Comparison of ENCODE assay signal across 11 cellular contexts in the genomic region with DNA sequence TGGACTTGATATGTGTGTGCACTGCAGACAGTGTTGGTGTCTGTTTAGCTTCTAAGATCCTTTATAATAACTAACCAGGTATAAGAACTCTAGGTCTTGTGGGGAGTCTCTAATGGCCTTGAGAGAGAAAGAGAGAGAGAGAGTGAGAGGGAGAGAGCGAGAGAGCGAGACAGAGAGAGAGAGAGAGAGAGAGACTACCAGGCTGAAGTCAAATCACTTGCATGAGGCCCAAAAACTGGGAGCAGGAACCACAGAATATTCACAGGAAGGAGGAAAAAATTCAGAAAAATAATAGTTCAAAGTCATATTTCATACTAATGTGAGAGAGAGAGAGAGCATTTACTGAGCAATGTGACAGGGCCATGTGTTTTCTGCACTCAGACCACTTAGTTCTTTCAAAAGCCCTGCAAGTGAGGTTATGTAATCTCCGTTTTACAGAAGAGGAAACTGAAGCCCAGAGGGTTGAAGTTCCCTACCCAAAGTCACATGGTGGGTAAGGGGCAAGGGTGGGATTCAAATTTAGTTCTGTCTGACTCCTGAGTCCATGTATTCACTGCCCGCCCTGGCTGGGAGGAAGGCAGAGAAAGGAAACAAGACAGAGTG. TPM values are rescaled to one million over a fixed set of nuclear protein-coding genes. Genes with fewer than 3 reads are reported as not detected.
DNase-seq lines count a peak whose midpoint lies in the region; ATAC-seq and TF ChIP-seq lines count a peak whose summit lies in the region.
"Had no signal": no experiment of that assay in that cellular context is flagged by ENCODE, and none has a peak within 500 bp of the region (broad histone marks: within the 10 kb centered on the region; RNA-seq: fewer than 3 reads in every experiment).

No MANE protein-coding gene starts in this region.

- in situ Hi-C loops in brain microvascular endothelial cell (cut with HindIII; ENCODE audit: low pct_ligation_motif_present, low sequenced_read_pairs) = no loop called here

- no peaks in the 10 kb centered on the region for H3K36me3 Mint-ChIP-seq in activated CD8-positive, alpha-beta T cell treated with anti-CD3 and anti-CD28 coated beads, Interleukin-2, amount 10 ng/mL, durations not matched to agents 7 days and 5 days (ENCODE audit: low read depth)
- H3K36me3 Mint-ChIP-seq in naive thymus-derived CD4-positive, alpha-beta T cell = no peaks in the 10 kb centered on the region

- H3K4me1 Mint-ChIP-seq in activated CD8-positive, alpha-beta T cell treated with anti-CD3 and anti-CD28 coated beads, Interleukin-2, amount 10 ng/mL, durations not matched to agents 7 days and 5 days (ENCODE audit: low read depth) = peaks cover 62% of the 10 kb centered on the region
- peaks cover 33 to 74% (median 44%) of the 10 kb centered on the region in 7 donors for H3K4me1 Mint-ChIP-seq in naive thymus-derived CD4-positive, alpha-beta T cell

- POLR2A ChIA-PET in activated CD8-positive, alpha-beta T cell treated with anti-CD3 and anti-CD28 coated beads, Interleukin-2, amount 10 ng/mL, durations not matched to agents 7 days and 5 days (lab: Charles Lee) = interaction anchor here (0.7 kb wide), 1 partner anchor 177 kb away, joined by 3 read pairs; no protein-coding TSS in a partner anchor
- POLR2A ChIA-PET in naive thymus-derived CD4-positive, alpha-beta T cell (lab: Charles Lee) = no interaction called here

- H3K27me3 ChIP-seq in naive thymus-derived CD4-positive, alpha-beta T cell (ENCODE audit: control insufficient read depth in 2 of 2, insufficient read depth in 2 of 2, low read length in 2 of 2) = no peaks in the 10 kb centered on the region
- H3K27me3 ChIP-seq in brain microvascular endothelial cell (replicated peaks) = peaks cover 25% of the 10 kb centered on the region

- H3K27ac Mint-ChIP-seq in activated CD8-positive, alpha-beta T cell treated with anti-CD3 and anti-CD28 coated beads, Interleukin-2, amount 10 ng/mL, durations not matched to agents 7 days and 5 days = peak overlapping the region; percentile 27
- peak overlapping the region in 5 of 9 donors; percentile 11 to 56 (median 44) for H3K27ac Mint-ChIP-seq in naive thymus-derived CD4-positive, alpha-beta T cell

- no peak for ATAC-seq in activated CD8-positive, alpha-beta T cell treated with anti-CD3 and anti-CD28 coated beads, Interleukin-2, amount 10 ng/mL, durations not matched to agents 7 days and 5 days
- ATAC-seq in naive thymus-derived CD4-positive, alpha-beta T cell = no peak
- ATAC-seq in HG03520 (IDR thresholded peaks at IDR 0.05; ENCODE audit: unreplicated experiment) = no peak

- no peaks in the 10 kb centered on the region for H3K9me3 ChIP-seq in naive thymus-derived CD4-positive, alpha-beta T cell (ENCODE audit: control insufficient read depth in 2 of 3, low read length in 3 of 3)
- H3K9me3 ChIP-seq: lower lobe of right lung had no signal

- H3K4me1 ChIP-seq in naive thymus-derived CD4-positive, alpha-beta T cell (ENCODE audit: control insufficient read depth in 2 of 2, insufficient read depth in 2 of 2, low read length in 2 of 2) = peaks cover 27 to 44% of the 10 kb centered on the region in 2 donors

- no peak for TF ChIP-seq CTCF in brain microvascular endothelial cell (IDR thresholded peaks at IDR 0.05; ENCODE audit: low read depth, low read length, missing control alignments)

- peak overlapping the region; percentile 63 for H3K4me3 Mint-ChIP-seq in activated CD8-positive, alpha-beta T cell treated with anti-CD3 and anti-CD28 coated beads, Interleukin-2, amount 10 ng/mL, durations not matched to agents 7 days and 5 days
- H3K4me3 Mint-ChIP-seq in naive thymus-derived CD4-positive, alpha-beta T cell = peak overlapping the region in 8 of 10 donors; percentile 3 to 85 (median 38)

- DNase-seq in NCI-H510A treated with DMSO at 0.1 percent for 48 hours (lab: John Stamatoyannopoulos, UW) (peak; percentile 68), NCI-H510A (lab: John Stamatoyannopoulos, UW) (no peak), Kasumi-1 (lab: John Stamatoyannopoulos, UW) (peak; percentile 79 to 84), hepatic stellate cell (ENCODE audit: low spot score) (no peak), brain microvascular endothelial cell (no peak)
- no peak for DNase-seq in activated CD8-positive, alpha-beta T cell treated with anti-CD3 and anti-CD28 coated beads, Interleukin-2, amount 10 ng/mL, durations not matched to agents 7 days and 5 days
- no peak for DNase-seq in naive thymus-derived CD4-positive, alpha-beta T cell
- DNase-seq: lower lobe of right lung had no signal

- intact Hi-C loops in naive thymus-derived CD4-positive, alpha-beta T cell (cut with micrococcal nuclease) = loop anchor here in 1 of 2 donors (2.0 kb wide), 1 partner anchor 24 kb away; no protein-coding TSS in a partner anchor

- H3K36me3 ChIP-seq in naive thymus-derived CD4-positive, alpha-beta T cell (ENCODE audit: control insufficient read depth in 2 of 3, insufficient read depth in 3 of 3, low read length in 3 of 3) = no peaks in the 10 kb centered on the region
- no peaks in the 10 kb centered on the region for H3K36me3 ChIP-seq in brain microvascular endothelial cell (replicated peaks)
- H3K36me3 ChIP-seq: lower lobe of right lung had no signal

- H3K27me3 Mint-ChIP-seq in activated CD8-positive, alpha-beta T cell treated with anti-CD3 and anti-CD28 coated beads, Interleukin-2, amount 10 ng/mL, durations not matched to agents 7 days and 5 days (ENCODE audit: low read depth) = peaks cover 10% of the 10 kb centered on the region
- peaks cover 0 to 6% (median 0%) of the 10 kb centered on the region in 5 donors for H3K27me3 Mint-ChIP-seq in naive thymus-derived CD4-positive, alpha-beta T cell

- no peak overlapping the region for H3K27ac ChIP-seq in naive thymus-derived CD4-positive, alpha-beta T cell (ENCODE audit: low read depth, low read length)
- no peak overlapping the region for H3K27ac ChIP-seq in brain microvascular endothelial cell
- H3K27ac ChIP-seq: lower lobe of right lung had no signal

- CTCF ChIA-PET in activated CD8-positive, alpha-beta T cell treated with anti-CD3 and anti-CD28 coated beads, Interleukin-2, amount 10 ng/mL, durations not matched to agents 7 days and 5 days (lab: Charles Lee) = interaction anchor here (3.1 kb wide), 1 partner anchor 146 kb away, joined by 13 read pairs; no protein-coding TSS in a partner anchor
- CTCF ChIA-PET in naive thymus-derived CD4-positive, alpha-beta T cell (lab: Charles Lee) = interaction anchor here (0.6 to 1.5 kb wide), 2 partner anchors 18 to 146 kb away, joined by 4 to 6 read pairs; no protein-coding TSS in a partner anchor

- H3K4me3 ChIP-seq in naive thymus-derived CD4-positive, alpha-beta T cell (ENCODE audit: low read length) = no peak overlapping the region
- H3K4me3 ChIP-seq in brain microvascular endothelial cell (ENCODE audit: low read depth, low read length) = no peak overlapping the region
- H3K4me3 ChIP-seq: lower lobe of right lung had no signal

- H3K9me3 Mint-ChIP-seq in activated CD8-positive, alpha-beta T cell treated with anti-CD3 and anti-CD28 coated beads, Interleukin-2, amount 10 ng/mL, durations not matched to agents 7 days and 5 days (ENCODE audit: insufficient read depth) = no peaks in the 10 kb centered on the region
- no peaks in the 10 kb centered on the region for H3K9me3 Mint-ChIP-seq in naive thymus-derived CD4-positive, alpha-beta T cell

RNA-seq across cellular contexts. Expression of a gene that starts 8.5 kb away (rescaled TPM):
- total RNA-seq in activated CD8-positive, alpha-beta T cell treated with anti-CD3 and anti-CD28 coated beads, Interleukin-2, amount 10 ng/mL, durations not matched to agents 7 days and 5 days = 10 to 100 TPM; 23.6 to 26.3 TPM
- total RNA-seq in naive thymus-derived CD4-positive, alpha-beta T cell = 100 to 1,000 TPM in 1 of 5 experiments, 10 to 100 TPM in 4; 10.5 to 156 (median 48.7) TPM
- polyA plus RNA-seq in naive thymus-derived CD4-positive, alpha-beta T cell = under 1 TPM; 0.05 to 0.13 TPM

RNA-seq across cellular contexts. Expression of a gene that starts 27.1 kb away (rescaled TPM):
- total RNA-seq in activated CD8-positive, alpha-beta T cell treated with anti-CD3 and anti-CD28 coated beads, Interleukin-2, amount 10 ng/mL, durations not matched to agents 7 days and 5 days = not detected
- total RNA-seq in naive thymus-derived CD4-positive, alpha-beta T cell = not detected
- not detected for polyA plus RNA-seq in naive thymus-derived CD4-positive, alpha-beta T cell
- total RNA-seq: lower lobe of right lung, subcutaneous adipose tissue had no signal

RNA-seq across cellular contexts. Expression of a gene that starts 31.0 kb away (rescaled TPM):
- not detected for total RNA-seq in activated CD8-positive, alpha-beta T cell treated with anti-CD3 and anti-CD28 coated beads, Interleukin-2, amount 10 ng/mL, durations not matched to agents 7 days and 5 days
- not detected for total RNA-seq in naive thymus-derived CD4-positive, alpha-beta T cell
- polyA plus RNA-seq in naive thymus-derived CD4-positive, alpha-beta T cell = not detected
- total RNA-seq: astrocyte had no signal

RNA-seq across cellular contexts. Expression of a gene that starts 58.9 kb away (rescaled TPM):
- 10 to 100 TPM; 62.8 to 68.9 TPM for total RNA-seq in activated CD8-positive, alpha-beta T cell treated with anti-CD3 and anti-CD28 coated beads, Interleukin-2, amount 10 ng/mL, durations not matched to agents 7 days and 5 days
- total RNA-seq in naive thymus-derived CD4-positive, alpha-beta T cell = 10 to 100 TPM; 16.7 to 44.8 (median 20.6) TPM
- polyA plus RNA-seq in naive thymus-derived CD4-positive, alpha-beta T cell = 10 to 100 TPM; 14.4 to 30.5 TPM

Comparison
In these comparisons a context has a peak if more than half of its experiments do, and no peak if none do; other contexts are left out.
1. DNase-seq: peak in NCI-H510A treated with DMSO at 0.1 percent for 48 hours (single experiment) and Kasumi-1 (2 of 2); none in NCI-H510A (single experiment), activated CD8-positive, alpha-beta T cell treated with anti-CD3 and anti-CD28 coated beads, Interleukin-2, amount 10 ng/mL, durations not matched to agents 7 days and 5 days (single experiment), naive thymus-derived CD4-positive, alpha-beta T cell (0 of 9), hepatic stellate cell (single experiment) and brain microvascular endothelial cell (single experiment).